Comparison of ENCODE assay signal across 27 cellular contexts in genomic region chr2:136154384-136154783, GRCh38.
"Had no signal": no experiment of that assay in that cellular context is flagged by ENCODE, and none has a peak within 500 bp of the region (broad histone marks: within the 10 kb centered on the region; RNA-seq: fewer than 3 reads in every experiment).

No MANE protein-coding gene starts in this region.

- H3K4me3 Mint-ChIP-seq: activated CD4-positive, alpha-beta T cell treated with anti-CD3 and anti-CD28 coated beads, Interleukin-2, amount 10 ng/mL, durations not matched to agents 7 days and 5 days; activated CD8-positive, alpha-beta memory T cell treated with anti-CD3 and anti-CD28 coated beads, Interleukin-2, amount 10 ng/mL, durations not matched to agents 7 days and 5 days; activated CD8-positive, alpha-beta T cell treated with anti-CD3 and anti-CD28 coated beads for 36 hours; activated T-cell treated with anti-CD3 and anti-CD28 coated beads, Interleukin-2, amount 50 U/mL, for 72 hours; dendritic cell treated with granulocyte-macrophage colony-stimulating factor and Interleukin-4, amounts not matched to agents 40 ng/mL and 50 ng/mL, for 4 days; T-helper 17 cell had no signal

- H3K4me3 ChIP-seq: breast epithelium, esophagus muscularis mucosa, heart right ventricle, transverse colon, uterus had no signal

- DNase-seq: activated CD4-positive, alpha-beta T cell treated with anti-CD3 and anti-CD28 coated beads for 1 hour; activated CD4-positive, alpha-beta T cell treated with anti-CD3 and anti-CD28 coated beads, Interleukin-2, amount 10 ng/mL, durations not matched to agents 7 days and 5 days; activated CD8-positive, alpha-beta memory T cell treated with anti-CD3 and anti-CD28 coated beads, Interleukin-2, amount 10 ng/mL, durations not matched to agents 7 days and 5 days; activated CD8-positive, alpha-beta T cell treated with anti-CD3 and anti-CD28 coated beads for 36 hours; activated naive CD4-positive, alpha-beta T cell; activated T-cell treated with anti-CD3 and anti-CD28 coated beads for 4 hours; activated T-cell treated with anti-CD3 and anti-CD28 coated beads, Interleukin-2, amount 50 U/mL, for 72 hours; central memory CD4-positive, alpha-beta T cell; effector CD4-positive, alpha-beta T cell; foreskin melanocyte; heart right ventricle; left cardiac atrium; left ventricle myocardium superior; occipital lobe; right cardiac atrium; stimulated activated CD4-positive, alpha-beta T cell treated with anti-CD3 and anti-CD28 coated beads, Interleukin-15, amount 100 ng/mL, for 24 hours; stimulated activated CD4-positive, alpha-beta T cell treated with anti-CD3 and anti-CD28 coated beads, Interleukin-2, amount 100 ng/mL, for 24 hours; stimulated activated naive CD4-positive, alpha-beta T cell; T-helper 17 cell; transverse colon; uterus had no signal

- H3K27me3 Mint-ChIP-seq: activated CD8-positive, alpha-beta T cell treated with anti-CD3 and anti-CD28 coated beads for 36 hours; T-helper 17 cell had no signal

- H3K9me3 Mint-ChIP-seq: dendritic cell treated with granulocyte-macrophage colony-stimulating factor and Interleukin-4, amounts not matched to agents 40 ng/mL and 50 ng/mL, for 4 days had no signal

- H3K27ac Mint-ChIP-seq: activated CD4-positive, alpha-beta T cell treated with anti-CD3 and anti-CD28 coated beads, Interleukin-2, amount 10 ng/mL, durations not matched to agents 7 days and 5 days; activated CD8-positive, alpha-beta memory T cell treated with anti-CD3 and anti-CD28 coated beads, Interleukin-2, amount 10 ng/mL, durations not matched to agents 7 days and 5 days; activated CD8-positive, alpha-beta T cell treated with anti-CD3 and anti-CD28 coated beads for 36 hours; activated T-cell treated with anti-CD3 and anti-CD28 coated beads, Interleukin-2, amount 50 U/mL, for 72 hours had no signal

- H2AFZ ChIP-seq: parathyroid adenoma had no signal

- H3K27me3 ChIP-seq: breast epithelium, esophagus muscularis mucosa, transverse colon, uterus had no signal

- ATAC-seq: activated CD8-positive, alpha-beta memory T cell treated with anti-CD3 and anti-CD28 coated beads, Interleukin-2, amount 10 ng/mL, durations not matched to agents 7 days and 5 days; activated CD8-positive, alpha-beta T cell treated with anti-CD3 and anti-CD28 coated beads for 36 hours; activated naive CD4-positive, alpha-beta T cell treated with anti-CD3 and anti-CD28 coated beads, Interleukin-2, amount 50 U/mL, for 72 hours; activated T-cell treated with anti-CD3 and anti-CD28 coated beads, Interleukin-2, amount 50 U/mL, for 72 hours; heart right ventricle; left cardiac atrium; left ventricle myocardium superior; right cardiac atrium; T-helper 17 cell had no signal

- FAIRE-seq: islet of Langerhans had no signal

- H3K9me3 ChIP-seq: breast epithelium, esophagus muscularis mucosa, heart right ventricle, transverse colon, uterus had no signal

- H3K36me3 ChIP-seq: breast epithelium, esophagus muscularis mucosa, heart right ventricle, transverse colon, uterus had no signal

- H3K27ac ChIP-seq: breast epithelium, esophagus muscularis mucosa, heart right ventricle, parathyroid adenoma, transverse colon, uterus had no signal

- H3K4me1 ChIP-seq: breast epithelium, esophagus muscularis mucosa, heart right ventricle, parathyroid adenoma, transverse colon, uterus had no signal

- H3K9ac ChIP-seq: parathyroid adenoma had no signal

- H3K79me2 ChIP-seq: parathyroid adenoma had no signal
